9 cellular contexts compared by ENCODE assay signal in the genomic region with DNA sequence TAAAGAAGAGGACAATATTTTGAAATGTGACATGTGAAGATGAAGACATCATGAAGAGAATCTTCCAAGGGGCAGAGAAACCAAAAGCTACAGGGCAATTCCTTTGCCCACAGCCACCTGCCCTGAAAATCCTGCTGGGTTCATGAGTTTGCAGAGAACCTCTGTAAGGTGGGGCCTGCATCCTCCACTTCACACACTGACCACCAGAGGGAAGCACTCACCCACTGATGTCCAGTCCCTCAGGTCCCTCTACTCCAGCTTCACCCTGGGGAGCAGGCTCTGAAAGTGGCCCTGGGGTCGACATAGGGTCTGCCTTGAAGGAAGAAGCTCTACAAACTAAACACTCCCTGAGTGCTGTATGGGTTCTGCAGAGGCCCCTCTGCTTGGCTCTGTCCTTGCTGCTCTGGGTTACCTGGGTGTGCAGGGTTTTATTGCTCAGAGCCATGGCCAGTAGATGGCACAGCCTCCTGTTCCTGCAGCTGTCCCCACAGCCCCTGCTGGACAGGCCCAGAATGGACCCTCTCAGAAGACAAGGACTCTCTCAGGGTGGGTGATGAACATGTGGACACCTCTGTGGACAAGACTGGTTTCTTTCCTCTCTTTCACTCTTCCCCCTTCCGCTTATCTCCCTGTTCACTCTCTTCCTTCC. TPM values are rescaled to one million over a fixed set of nuclear protein-coding genes. Genes with fewer than 3 reads are reported as not detected.
DNase-seq lines count a peak whose midpoint lies in the region; ATAC-seq and TF ChIP-seq lines count a peak whose summit lies in the region.
"Not testable (repeated sequence)": the region's sequence is repeated elsewhere in the genome, so short reads cannot be mapped to it uniquely, and the experiment has no call there.
"Had no signal": no experiment of that assay in that cellular context is flagged by ENCODE, and none has a peak within 500 bp of the region (broad histone marks: within the 10 kb centered on the region; RNA-seq: fewer than 3 reads in every experiment).

No MANE protein-coding gene starts in this region.

- not testable (repeated sequence) for H3K4me1 Mint-ChIP-seq in activated CD8-positive, alpha-beta T cell treated with anti-CD3 and anti-CD28 coated beads, Interleukin-2, amount 10 ng/mL, durations not matched to agents 7 days and 5 days (ENCODE audit: low read depth)

- H3K4me3 Mint-ChIP-seq in activated CD8-positive, alpha-beta T cell treated with anti-CD3 and anti-CD28 coated beads, Interleukin-2, amount 10 ng/mL, durations not matched to agents 7 days and 5 days, result not testable (repeated sequence)

- not testable (repeated sequence) for H3K27me3 Mint-ChIP-seq in activated CD8-positive, alpha-beta T cell treated with anti-CD3 and anti-CD28 coated beads, Interleukin-2, amount 10 ng/mL, durations not matched to agents 7 days and 5 days (ENCODE audit: low read depth)

- H3K9me3 ChIP-seq in NT2/D1 (ENCODE audit: insufficient read depth, low read length); right lobe of liver: not testable (repeated sequence)

- not testable (repeated sequence) for H3K36me3 ChIP-seq in NT2/D1 (ENCODE audit: insufficient read depth, insufficient read length, low read length); right lobe of liver

- H3K9ac ChIP-seq in NT2/D1 (ENCODE audit: insufficient read length, low read depth), result not testable (repeated sequence)

- CTCF ChIA-PET in activated CD8-positive, alpha-beta T cell treated with anti-CD3 and anti-CD28 coated beads, Interleukin-2, amount 10 ng/mL, durations not matched to agents 7 days and 5 days (lab: Charles Lee), result not testable (repeated sequence)

- intact Hi-C loops in right lobe of liver (cut with DNase I), result not testable (repeated sequence)

- H3K27ac Mint-ChIP-seq in activated CD8-positive, alpha-beta T cell treated with anti-CD3 and anti-CD28 coated beads, Interleukin-2, amount 10 ng/mL, durations not matched to agents 7 days and 5 days, result not testable (repeated sequence)

- H3K9me3 Mint-ChIP-seq in activated CD8-positive, alpha-beta T cell treated with anti-CD3 and anti-CD28 coated beads, Interleukin-2, amount 10 ng/mL, durations not matched to agents 7 days and 5 days (ENCODE audit: insufficient read depth), result not testable (repeated sequence)

- H3K27me3 ChIP-seq in NT2/D1 (ENCODE audit: insufficient read depth, insufficient read length); right lobe of liver: not testable (repeated sequence)

- not testable (repeated sequence) for H3K4me3 ChIP-seq in NT2/D1 (ENCODE audit: insufficient read length, low read depth); right lobe of liver

- TF ChIP-seq POLR2A in erythroblast (IDR thresholded peaks at IDR 0.05; ENCODE audit: low read length); right lobe of liver (IDR thresholded peaks at IDR 0.05): not testable (repeated sequence)

- not testable (repeated sequence) for H3K27ac ChIP-seq in right lobe of liver

- peak in 3 of 4 donors; percentile 36 to 47 (median 46) for TF ChIP-seq CTCF in right lobe of liver (IDR thresholded peaks at IDR 0.05)

- POLR2A ChIA-PET in activated CD8-positive, alpha-beta T cell treated with anti-CD3 and anti-CD28 coated beads, Interleukin-2, amount 10 ng/mL, durations not matched to agents 7 days and 5 days (lab: Charles Lee), result not testable (repeated sequence)

- not testable (repeated sequence) for H3K36me3 Mint-ChIP-seq in activated CD8-positive, alpha-beta T cell treated with anti-CD3 and anti-CD28 coated beads, Interleukin-2, amount 10 ng/mL, durations not matched to agents 7 days and 5 days (ENCODE audit: low read depth)

- WGBS in right lobe of liver (ENCODE audit: insufficient coverage, low coverage, low lambda C conversion rate, missing lambda C conversion rate), result 88% methylated on average over 1 of the region's 2 CpGs

- not testable (repeated sequence) for H3K4me1 ChIP-seq in NT2/D1 (ENCODE audit: insufficient read depth, insufficient read length); right lobe of liver

- ATAC-seq in GM19463 (IDR thresholded peaks at IDR 0.05; ENCODE audit: unreplicated experiment), result peak; percentile 75
- ATAC-seq in HG03520 (IDR thresholded peaks at IDR 0.05; ENCODE audit: unreplicated experiment), result peak; percentile 72
- not testable (repeated sequence) for ATAC-seq in activated CD8-positive, alpha-beta T cell treated with anti-CD3 and anti-CD28 coated beads, Interleukin-2, amount 10 ng/mL, durations not matched to agents 7 days and 5 days
- ATAC-seq in right lobe of liver, result peak; percentile 72 to 86 (median 80)

- DNase-seq in DMS 273 (lab: John Stamatoyannopoulos, UW; ENCODE audit: unreplicated experiment), result peak; percentile 58
- DNase-seq in NT2/D1 (ENCODE audit: low read depth, low spot score), result peak; percentile 3
- DNase-seq in activated CD8-positive, alpha-beta T cell treated with anti-CD3 and anti-CD28 coated beads, Interleukin-2, amount 10 ng/mL, durations not matched to agents 7 days and 5 days, result peak; percentile 40
- DNase-seq in erythroblast (lab: John Stamatoyannopoulos, UW), result peak; percentile 34 to 56
- peak in 1 of 3 donors; percentile 31 for DNase-seq in right lobe of liver
- peak; percentile 48 for DNase-seq in stimulated activated CD8-positive, alpha-beta memory T cell treated with anti-CD3 and anti-CD28 coated beads, Interleukin-4, amount 100 ng/mL, for 48 hours

RNA-seq across cellular contexts. Expression of a gene that starts 27.0 kb away (rescaled TPM):
- total RNA-seq in activated CD8-positive, alpha-beta T cell treated with anti-CD3 and anti-CD28 coated beads, Interleukin-2, amount 10 ng/mL, durations not matched to agents 7 days and 5 days, result not detected
- not detected for total RNA-seq in right lobe of liver

RNA-seq across cellular contexts. Expression of a gene that starts 34.9 kb away (rescaled TPM):
- not detected for total RNA-seq in activated CD8-positive, alpha-beta T cell treated with anti-CD3 and anti-CD28 coated beads, Interleukin-2, amount 10 ng/mL, durations not matched to agents 7 days and 5 days
- total RNA-seq in right lobe of liver, result not detected
- total RNA-seq: lower leg skin had no signal
